8 cellular contexts compared by ENCODE assay signal in the genomic region with DNA sequence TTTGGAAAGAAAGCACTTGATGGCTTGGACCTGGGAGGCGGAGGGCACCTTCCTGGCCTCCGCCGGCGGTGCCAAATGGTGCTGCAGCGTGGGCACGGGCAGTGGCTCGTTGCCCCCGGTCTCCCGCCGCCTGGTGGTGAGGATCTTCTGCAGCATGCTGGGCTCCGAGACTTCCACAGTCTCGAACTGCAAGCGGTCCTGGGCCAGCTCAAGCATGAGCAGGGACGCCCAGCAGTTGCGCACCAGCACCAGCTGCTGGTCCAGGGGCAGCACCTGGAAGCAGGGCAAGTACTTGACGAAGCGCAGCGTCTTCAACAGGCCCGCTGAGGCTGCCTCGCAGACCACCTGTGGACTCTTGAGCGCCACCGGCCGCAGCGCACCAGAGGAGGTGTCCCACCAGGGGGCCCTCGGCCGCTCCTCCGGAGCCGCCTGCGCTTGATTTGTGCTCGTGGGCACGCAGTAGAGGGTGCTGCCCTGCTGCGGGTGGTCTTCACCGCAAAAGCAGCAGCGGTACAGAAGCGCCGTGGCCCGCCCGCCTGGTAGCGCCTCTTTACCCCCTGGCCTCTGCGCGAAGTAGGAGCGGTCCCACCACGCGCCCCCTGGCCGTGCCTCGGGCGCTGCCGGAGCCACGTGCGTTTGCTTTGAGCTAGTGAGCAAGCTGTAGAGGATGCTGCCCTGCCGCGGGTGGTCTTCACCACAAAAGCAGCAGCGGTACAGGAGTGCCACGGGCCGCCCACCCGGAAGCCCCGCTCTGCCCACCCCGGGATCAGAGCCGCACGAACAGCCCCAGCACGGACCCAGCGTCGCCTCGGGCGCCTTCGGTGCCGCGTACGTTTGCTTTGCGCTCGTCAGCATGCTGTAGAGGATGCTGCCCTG. TPM values are rescaled to one million over a fixed set of nuclear protein-coding genes. Genes with fewer than 3 reads are reported as not detected.
DNase-seq lines count a peak whose midpoint lies in the region; ATAC-seq and TF ChIP-seq lines count a peak whose summit lies in the region.

No MANE protein-coding gene starts in this region.

- H3K79me2 ChIP-seq in neural cell (replicated peaks; ENCODE audit: insufficient read depth, low read length): no peaks in the 10 kb centered on the region

- TF ChIP-seq RAD21 in neural cell (conservative IDR thresholded peaks at IDR 0.05): no peak

- peak overlapping the region; percentile 23 for H3K9ac ChIP-seq in neural cell (ENCODE audit: low read length)

- DNase-seq in ELF-1 (ENCODE audit: low read depth, low spot score): peak; percentile 75
- DNase-seq in LHCN-M2 (ENCODE audit: low read depth): peak; percentile 3
- DNase-seq in choroid plexus epithelial cell (ENCODE audit: low read depth): peak; percentile 18
- no peak for DNase-seq in NCI-H526 treated with DMSO at 0.1 percent for 48 hours (lab: John Stamatoyannopoulos, UW)

- H3K9me2 ChIP-seq in neural cell (ENCODE audit: insufficient read depth, low read length): no peaks in the 10 kb centered on the region

- no peaks in the 10 kb centered on the region for H3F3A ChIP-seq in neural cell (ENCODE audit: insufficient read depth, low read length, poor library complexity, severe bottlenecking)

- H3K36me3 ChIP-seq in neural cell (ENCODE audit: insufficient read depth, low read length): no peaks in the 10 kb centered on the region

- H3K4me3 ChIP-seq in choroid plexus epithelial cell (ENCODE audit: low read depth, low read length) (peak overlapping the region; percentile 5), neural cell (ENCODE audit: low read length) (peak overlapping the region; percentile 74)

- no peaks in the 10 kb centered on the region for H4K20me1 ChIP-seq in neural cell (ENCODE audit: insufficient read depth)

- TF ChIP-seq CTCF in choroid plexus epithelial cell (conservative IDR thresholded peaks at IDR 0.05; ENCODE audit: low read depth, low read length) (peak; percentile 33), neural cell (IDR thresholded peaks at IDR 0.05; ENCODE audit: poor library complexity, severe bottlenecking) (peak; percentile 42)

- H3K27me3 ChIP-seq in neural cell (ENCODE audit: insufficient read depth, low read depth, low read length): peaks cover 28% of the 10 kb centered on the region

- no peaks in the 10 kb centered on the region for H3K9me3 ChIP-seq in neural cell (ENCODE audit: low read length)

- H2AFZ ChIP-seq in neural cell (ENCODE audit: low read depth, low read length): no peak overlapping the region

- no peak overlapping the region for H3K27ac ChIP-seq in neural cell (ENCODE audit: low read length)

- no peak for ATAC-seq in HG02588 (IDR thresholded peaks at IDR 0.05; ENCODE audit: unreplicated experiment)
- no peak for ATAC-seq in GM21528 (IDR thresholded peaks at IDR 0.05; ENCODE audit: low FRiP score, unreplicated experiment)
- no peak for ATAC-seq in HG03108 (IDR thresholded peaks at IDR 0.05; ENCODE audit: unreplicated experiment)

- no peak for TF ChIP-seq EP300 in neural cell (conservative IDR thresholded peaks at IDR 0.05; ENCODE audit: poor library complexity, severe bottlenecking)

- H3K4me2 ChIP-seq in neural cell (ENCODE audit: low read length): peak overlapping the region; percentile 48

TF ChIP-seq in neural cell, 6 proteins besides CTCF, POLR2A, EP300 and RAD21:
- TF ChIP-seq POLR2AphosphoS5 (IDR thresholded peaks at IDR 0.05) (no peak), EZH2 (IDR thresholded peaks at IDR 0.05; ENCODE audit: borderline replicate concordance, insufficient read depth, low read length, poor library complexity, severe bottlenecking) (no peak), SMC3 (conservative IDR thresholded peaks at IDR 0.05; ENCODE audit: poor library complexity) (peak; percentile 10), REST (IDR thresholded peaks at IDR 0.05; ENCODE audit: borderline replicate concordance) (no peak), TAF1 (IDR thresholded peaks at IDR 0.05; ENCODE audit: low read depth) (no peak), MXI1 (conservative IDR thresholded peaks at IDR 0.05; ENCODE audit: poor library complexity, severe bottlenecking) (peak; percentile 52)

RNA-seq across cellular contexts. Expression of gene NR0B1, which starts 0.7 kb away (rescaled TPM):
- total RNA-seq in LHCN-M2 (2014; rRNA removed): not detected in 2 replicates
- polyA plus RNA-seq in LHCN-M2 (2012): not detected
- polyA plus RNA-seq in neural cell: not detected in 2 replicates
- polyA minus RNA-seq in neural cell: not detected in 2 replicates
